ENCODE assay signal across 22 cellular contexts in the genomic region with DNA sequence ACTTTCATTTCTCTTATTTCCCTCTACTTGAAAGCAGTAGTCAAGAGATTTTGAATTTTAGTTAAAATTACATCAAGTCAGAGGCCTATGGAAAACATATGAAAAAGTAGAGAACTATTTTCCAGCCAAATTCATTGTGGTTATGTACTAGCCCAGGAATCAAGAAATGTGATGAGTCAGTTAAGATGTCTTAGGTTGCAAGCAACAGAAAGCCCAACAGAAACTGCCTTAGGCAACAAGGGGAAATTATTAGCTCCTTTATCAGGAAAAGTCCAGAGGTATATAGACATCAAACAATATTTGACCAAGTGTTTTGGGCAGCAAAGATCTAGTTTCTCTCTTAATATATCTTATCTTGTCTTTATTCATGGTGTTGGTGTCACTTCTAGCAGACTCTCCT. TPM values are rescaled to one million over a fixed set of nuclear protein-coding genes. Genes with fewer than 3 reads are reported as not detected.
"Had no signal": no experiment of that assay in that cellular context is flagged by ENCODE, and none has a peak within 500 bp of the region (broad histone marks: within the 10 kb centered on the region; RNA-seq: fewer than 3 reads in every experiment).

No MANE protein-coding gene starts in this region.

- H3K4me2 ChIP-seq: neural progenitor cell had no signal

- H2AFZ ChIP-seq: neural progenitor cell had no signal

- H3K36me3 ChIP-seq: neural progenitor cell, prostate gland, tibial nerve had no signal

- H3K9ac ChIP-seq: neural progenitor cell had no signal

- DNase-seq: activated CD4-positive, alpha-beta memory T cell treated with anti-CD3 and anti-CD28 coated beads for 36 hours; activated CD4-positive, alpha-beta T cell treated with anti-CD3 and anti-CD28 coated beads for 36 hours; activated naive CD4-positive, alpha-beta T cell treated with Interleukin-2 at 50 U/mL for 16 hours; activated naive CD8-positive, alpha-beta T cell treated with anti-CD3 and anti-CD28 coated beads, Interleukin-2, amount 10 ng/mL, durations not matched to agents 7 days and 5 days; activated T-cell treated with anti-CD3 and anti-CD28 coated beads for 4 hours; anterior cingulate cortex; dermis blood vessel endothelial cell; effector memory CD4-positive, alpha-beta T cell; kidney glomerular epithelial cell; left ventricle myocardium superior; mesenchymal stem cell; naive thymus-derived CD4-positive, alpha-beta T cell; right cardiac atrium; stimulated activated naive CD8-positive, alpha-beta T cell treated with anti-CD3 and anti-CD28 coated beads, Interleukin-15, Interleukin-2, amounts not matched to agents 100 U/mL and 50 U/mL, for 24 hours; substantia nigra had no signal

- H3K27ac ChIP-seq: neural progenitor cell, prostate gland, skin epidermis, tibial nerve had no signal

- H3K9me3 ChIP-seq: prostate gland, tibial nerve had no signal

- H3K4me3 ChIP-seq: neural progenitor cell, prostate gland, skin epidermis, tibial nerve had no signal

- H3K27me3 ChIP-seq: neural progenitor cell had no signal

- H3K4me1 ChIP-seq: neural progenitor cell, prostate gland, tibial nerve had no signal

RNA-seq across cellular contexts. Expression of gene FRMD7, which starts 37.8 kb away (rescaled TPM):
- total RNA-seq: activated CD4-positive, alpha-beta memory T cell treated with anti-CD3 and anti-CD28 coated beads for 36 hours; activated CD4-positive, alpha-beta T cell treated with anti-CD3 and anti-CD28 coated beads for 36 hours; activated naive CD8-positive, alpha-beta T cell treated with anti-CD3 and anti-CD28 coated beads, Interleukin-2, amount 10 ng/mL, durations not matched to agents 7 days and 5 days; cerebellum; dermis blood vessel endothelial cell; endothelial cell of umbilical vein; naive thymus-derived CD4-positive, alpha-beta T cell; prostate gland; right cardiac atrium; tibial nerve; WTC11 had no signal
- polyA plus RNA-seq: endothelial cell of umbilical vein; naive thymus-derived CD4-positive, alpha-beta T cell had no signal
